29 cellular contexts compared by ENCODE assay signal in genomic region chr3:45591547-45591912, GRCh38.
"Had no signal": no experiment of that assay in that cellular context is flagged by ENCODE, and none has a peak within 500 bp of the region (broad histone marks: within the 10 kb centered on the region; RNA-seq: fewer than 3 reads in every experiment).

No MANE protein-coding gene starts in this region.

- H3K27me3 Mint-ChIP-seq: activated naive CD8-positive, alpha-beta T cell; activated T-cell treated with anti-CD3 and anti-CD28 coated beads, Interleukin-2, amount 50 U/mL, for 24 hours; activated T-helper 17 cell treated with anti-CD3 and anti-CD28 coated beads, Interleukin-2, amount 50 U/mL, for 72 hours; central memory CD8-positive, alpha-beta T cell; dendritic cell treated with granulocyte-macrophage colony-stimulating factor and Interleukin-4, amounts not matched to agents 40 ng/mL and 50 ng/mL, for 4 days; T-helper 17 cell had no signal

- H3K27me3 ChIP-seq: brain microvascular endothelial cell, dorsolateral prefrontal cortex had no signal

- H3K27ac Mint-ChIP-seq: activated CD4-positive, alpha-beta memory T cell treated with anti-CD3 and anti-CD28 coated beads, Interleukin-2, amount 10 ng/mL, durations not matched to agents 7 days and 5 days; activated CD4-positive, alpha-beta T cell treated with anti-CD3 and anti-CD28 coated beads for 36 hours; activated CD4-positive, alpha-beta T cell treated with anti-CD3 and anti-CD28 coated beads, Interleukin-2, amount 10 ng/mL, durations not matched to agents 24 days and 14 days; activated naive CD8-positive, alpha-beta T cell; activated T-cell treated with anti-CD3 and anti-CD28 coated beads, Interleukin-2, amount 50 U/mL, for 24 hours; activated T-helper 17 cell treated with anti-CD3 and anti-CD28 coated beads, Interleukin-2, amount 50 U/mL, for 72 hours; dendritic cell treated with granulocyte-macrophage colony-stimulating factor and Interleukin-4, amounts not matched to agents 40 ng/mL and 50 ng/mL, for 4 days; endodermal cell; T-helper 2 cell treated with Interferon-gamma antibody and Interleukin-4, amounts not matched to agents 5 μg/mL and 100 μg/mL, for 36 hours had no signal

- H3K9me3 Mint-ChIP-seq: activated CD4-positive, alpha-beta memory T cell treated with anti-CD3 and anti-CD28 coated beads, Interleukin-2, amount 10 ng/mL, durations not matched to agents 7 days and 5 days; activated CD4-positive, alpha-beta T cell treated with anti-CD3 and anti-CD28 coated beads, Interleukin-2, amount 10 ng/mL, durations not matched to agents 24 days and 14 days; activated T-cell treated with anti-CD3 and anti-CD28 coated beads, Interleukin-2, amount 50 U/mL, for 24 hours; activated T-helper 17 cell treated with anti-CD3 and anti-CD28 coated beads, Interleukin-2, amount 50 U/mL, for 72 hours; central memory CD8-positive, alpha-beta T cell; dendritic cell treated with granulocyte-macrophage colony-stimulating factor and Interleukin-4, amounts not matched to agents 40 ng/mL and 50 ng/mL, for 4 days; T-helper 2 cell treated with Interferon-gamma antibody and Interleukin-4, amounts not matched to agents 5 μg/mL and 100 μg/mL, for 36 hours had no signal

- ATAC-seq: activated CD4-positive, alpha-beta T cell treated with anti-CD3 and anti-CD28 coated beads for 36 hours; activated T-helper 17 cell treated with anti-CD3 and anti-CD28 coated beads, Interleukin-2, amount 50 U/mL, for 72 hours; esophagus mucosa; T-helper 17 cell had no signal

- H3K36me3 ChIP-seq: brain microvascular endothelial cell had no signal

- H3K4me3 ChIP-seq: coronary artery, dorsolateral prefrontal cortex had no signal

- DNase-seq: activated CD4-positive, alpha-beta memory T cell treated with anti-CD3 and anti-CD28 coated beads, Interleukin-2, amount 10 ng/mL, durations not matched to agents 7 days and 5 days; activated CD4-positive, alpha-beta T cell treated with anti-CD3 and anti-CD28 coated beads for 36 hours; activated CD4-positive, CD25-positive, alpha-beta regulatory T cell; activated CD4-positive, CD25-positive, alpha-beta regulatory T cell treated with anti-CD3 and anti-CD28 coated beads, Interleukin-2, amount 50 U/mL, for 72 hours; activated CD8-positive, alpha-beta memory T cell treated with anti-CD3 and anti-CD28 coated beads, Interleukin-2, amount 50 U/mL, for 48 hours; activated effector memory CD4-positive, alpha-beta T cell treated with Interleukin-2 at 50 U/mL for 16 hours; activated gamma-delta T cell treated with Interleukin-2 at 50 U/mL for 16 hours; activated naive CD4-positive, alpha-beta T cell treated with anti-CD3 and anti-CD28 coated beads, Interleukin-2, amount 50 U/mL, for 16 hours; activated naive CD4-positive, alpha-beta T cell treated with Interleukin-2 at 50 U/mL for 16 hours; activated T-cell treated with anti-CD3 and anti-CD28 coated beads for 4 hours; activated T-cell treated with anti-CD3 and anti-CD28 coated beads, Interleukin-2, amount 50 U/mL, for 24 hours; amniotic stem cell; anterior cingulate cortex; brain microvascular endothelial cell; dorsolateral prefrontal cortex; effector memory CD4-positive, alpha-beta T cell; endodermal cell; glutamatergic neuron; T-helper 1 cell; T-helper 17 cell; T1000 had no signal

- H3K4me3 Mint-ChIP-seq: activated CD4-positive, alpha-beta memory T cell treated with anti-CD3 and anti-CD28 coated beads, Interleukin-2, amount 10 ng/mL, durations not matched to agents 7 days and 5 days; activated CD4-positive, alpha-beta T cell treated with anti-CD3 and anti-CD28 coated beads for 36 hours; activated CD4-positive, alpha-beta T cell treated with anti-CD3 and anti-CD28 coated beads, Interleukin-2, amount 10 ng/mL, durations not matched to agents 24 days and 14 days; activated T-cell treated with anti-CD3 and anti-CD28 coated beads, Interleukin-2, amount 50 U/mL, for 24 hours; central memory CD8-positive, alpha-beta T cell; dendritic cell treated with granulocyte-macrophage colony-stimulating factor and Interleukin-4, amounts not matched to agents 40 ng/mL and 50 ng/mL, for 4 days; endodermal cell; T-helper 17 cell; T-helper 2 cell treated with Interferon-gamma antibody and Interleukin-4, amounts not matched to agents 5 μg/mL and 100 μg/mL, for 36 hours had no signal

- H3K36me3 Mint-ChIP-seq: activated naive CD8-positive, alpha-beta T cell had no signal

- H3K27ac ChIP-seq: brain microvascular endothelial cell, coronary artery, dorsolateral prefrontal cortex had no signal
